1 cellular context compared by ENCODE assay signal in the genomic region with DNA sequence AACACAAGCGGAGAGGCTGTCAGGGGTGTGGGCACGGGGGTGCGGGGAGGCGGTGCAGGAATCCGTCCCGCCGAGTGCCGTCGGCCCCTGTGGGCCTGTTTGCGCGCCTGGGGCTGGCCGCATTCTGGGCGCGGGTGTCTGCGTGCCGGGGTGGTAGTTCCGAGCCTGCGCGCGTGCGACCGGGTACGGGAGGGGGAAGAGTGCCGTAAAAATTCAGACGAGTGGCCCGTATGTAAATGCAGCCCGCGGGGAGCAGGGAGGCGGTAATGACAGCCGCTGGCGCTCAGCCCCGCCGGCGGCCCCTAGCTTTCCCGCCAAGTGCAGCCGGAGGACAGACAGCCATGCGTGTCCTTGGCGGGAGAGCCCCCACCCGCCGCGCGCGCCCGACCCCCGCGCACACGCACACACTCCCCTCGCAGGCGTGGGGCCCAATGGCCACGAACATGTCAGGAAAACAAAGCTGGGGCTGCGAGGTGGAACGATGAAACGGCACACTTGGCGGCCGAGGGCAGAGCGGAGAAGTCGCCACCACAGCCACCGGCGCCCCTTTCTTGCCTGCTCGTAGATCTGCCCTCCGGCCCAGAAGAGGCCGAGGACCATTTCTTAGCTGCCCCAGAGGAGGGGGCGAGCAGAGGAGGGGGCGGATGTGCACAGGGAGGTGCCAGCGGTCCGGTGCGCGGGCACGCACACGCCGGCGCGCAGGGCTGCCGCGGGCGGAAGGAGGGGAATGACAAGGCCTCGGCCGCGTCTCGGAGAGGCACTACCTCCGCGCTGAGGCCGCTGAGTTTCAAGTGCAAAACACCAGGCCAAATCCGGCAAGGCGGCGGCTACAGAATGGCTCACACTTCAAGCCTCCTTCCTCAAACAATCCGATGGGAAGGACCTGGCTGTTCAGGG.
TF ChIP-seq lines count a peak whose summit lies in the region.

No MANE protein-coding gene starts in this region.

TF ChIP-seq in HEK293, 187 proteins besides CTCF, POLR2A, EP300 and RAD21 (continued from another document):
- TF ChIP-seq, protein P1, sequence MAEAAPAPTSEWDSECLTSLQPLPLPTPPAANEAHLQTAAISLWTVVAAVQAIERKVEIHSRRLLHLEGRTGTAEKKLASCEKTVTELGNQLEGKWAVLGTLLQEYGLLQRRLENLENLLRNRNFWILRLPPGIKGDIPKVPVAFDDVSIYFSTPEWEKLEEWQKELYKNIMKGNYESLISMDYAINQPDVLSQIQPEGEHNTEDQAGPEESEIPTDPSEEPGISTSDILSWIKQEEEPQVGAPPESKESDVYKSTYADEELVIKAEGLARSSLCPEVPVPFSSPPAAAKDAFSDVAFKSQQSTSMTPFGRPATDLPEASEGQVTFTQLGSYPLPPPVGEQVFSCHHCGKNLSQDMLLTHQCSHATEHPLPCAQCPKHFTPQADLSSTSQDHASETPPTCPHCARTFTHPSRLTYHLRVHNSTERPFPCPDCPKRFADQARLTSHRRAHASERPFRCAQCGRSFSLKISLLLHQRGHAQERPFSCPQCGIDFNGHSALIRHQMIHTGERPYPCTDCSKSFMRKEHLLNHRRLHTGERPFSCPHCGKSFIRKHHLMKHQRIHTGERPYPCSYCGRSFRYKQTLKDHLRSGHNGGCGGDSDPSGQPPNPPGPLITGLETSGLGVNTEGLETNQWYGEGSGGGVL (tag by site-specific recombination; IDR thresholded peaks at IDR 0.05) = peak; percentile 82
- TF ChIP-seq ZBTB48 (tag by site-specific recombination; IDR thresholded peaks at IDR 0.05) (peak; percentile 49; the same call in 1 of the 2 replicates), SP3 (tag by site-specific recombination; IDR thresholded peaks at IDR 0.05) (peak; percentile 36; the same call in 1 of the 2 replicates), YY1 (tag by site-specific recombination; IDR thresholded peaks at IDR 0.05) (peak; percentile 82), ZNF843 (tag by site-specific recombination; IDR thresholded peaks at IDR 0.05) (peak; percentile 60; the same call in 1 of the 2 replicates), ZFP37 (tag by site-specific recombination; IDR thresholded peaks at IDR 0.05) (peak; percentile 73; the same call in 1 of the 2 replicates), ZBTB20 (tag by site-specific recombination; IDR thresholded peaks at IDR 0.05) (peak; percentile 71), ZNF610 (tag by site-specific recombination; IDR thresholded peaks at IDR 0.05; ENCODE audit: borderline replicate concordance) (peak; percentile 53; the same call in 1 of the 2 replicates), ZNF629 (tag by site-specific recombination; IDR thresholded peaks at IDR 0.05) (peak; percentile 63; the same call in 1 of the 2 replicates), ZNF600 (tag by site-specific recombination; IDR thresholded peaks at IDR 0.05) (peak; percentile 27; the same call in 1 of the 2 replicates), ZNF501 (tag by site-specific recombination; IDR thresholded peaks at IDR 0.05) (peak; percentile 85), KLF8 (tag by site-specific recombination; IDR thresholded peaks at IDR 0.05) (0 out of 2 replicates have a peak, but pooled peaks have one; percentile 31), ZNF777 (tag by site-specific recombination; IDR thresholded peaks at IDR 0.05; ENCODE audit: borderline replicate concordance) (0 out of 2 replicates have a peak, but pooled peaks have one; percentile 1), REPIN1 (tag by site-specific recombination; IDR thresholded peaks at IDR 0.05; ENCODE audit: low read depth) (no peak), ZBTB7A (tag by site-specific recombination; IDR thresholded peaks at IDR 0.05; ENCODE audit: low read depth) (no peak), BCL11B (tag by site-specific recombination; IDR thresholded peaks at IDR 0.05; ENCODE audit: low read depth) (peak; percentile 28; the same call in 1 of the 2 replicates), ZSCAN23 (tag by site-specific recombination; IDR thresholded peaks at IDR 0.05) (peak; percentile 55; the same call in 1 of the 2 replicates), ZBTB8A (tag by site-specific recombination; IDR thresholded peaks at IDR 0.05) (peak; percentile 88), ZNF335 (tag by site-specific recombination; conservative IDR thresholded peaks at IDR 0.05) (peak; percentile 91), MZF1 (tag by site-specific recombination; IDR thresholded peaks at IDR 0.05; ENCODE audit: borderline replicate concordance) (peak; percentile 73), EGR2 (tag by site-specific recombination; IDR thresholded peaks at IDR 0.05; ENCODE audit: low read depth) (peak; percentile 75), KLF10 (tag by site-specific recombination; IDR thresholded peaks at IDR 0.05) (peak; percentile 51; the same call in 1 of the 2 replicates), ZNF202 (tag by site-specific recombination; IDR thresholded peaks at IDR 0.05; ENCODE audit: borderline replicate concordance) (peak; percentile 73; the same call in 1 of the 2 replicates), ZNF16 (tag by site-specific recombination; IDR thresholded peaks at IDR 0.05; ENCODE audit: low read depth) (no peak), ZEB2 (tag by site-specific recombination; IDR thresholded peaks at IDR 0.05) (peak; percentile 83)
- TF ChIP-seq, protein P2, sequence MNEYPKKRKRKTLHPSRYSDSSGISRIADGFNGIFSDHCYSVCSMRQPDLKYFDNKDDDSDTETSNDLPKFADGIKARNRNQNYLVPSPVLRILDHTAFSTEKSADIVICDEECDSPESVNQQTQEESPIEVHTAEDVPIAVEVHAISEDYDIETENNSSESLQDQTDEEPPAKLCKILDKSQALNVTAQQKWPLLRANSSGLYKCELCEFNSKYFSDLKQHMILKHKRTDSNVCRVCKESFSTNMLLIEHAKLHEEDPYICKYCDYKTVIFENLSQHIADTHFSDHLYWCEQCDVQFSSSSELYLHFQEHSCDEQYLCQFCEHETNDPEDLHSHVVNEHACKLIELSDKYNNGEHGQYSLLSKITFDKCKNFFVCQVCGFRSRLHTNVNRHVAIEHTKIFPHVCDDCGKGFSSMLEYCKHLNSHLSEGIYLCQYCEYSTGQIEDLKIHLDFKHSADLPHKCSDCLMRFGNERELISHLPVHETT (tag by site-specific recombination; IDR thresholded peaks at IDR 0.05) = peak; percentile 16; the same call in 1 of the 2 replicates
- TF ChIP-seq, protein P3, sequence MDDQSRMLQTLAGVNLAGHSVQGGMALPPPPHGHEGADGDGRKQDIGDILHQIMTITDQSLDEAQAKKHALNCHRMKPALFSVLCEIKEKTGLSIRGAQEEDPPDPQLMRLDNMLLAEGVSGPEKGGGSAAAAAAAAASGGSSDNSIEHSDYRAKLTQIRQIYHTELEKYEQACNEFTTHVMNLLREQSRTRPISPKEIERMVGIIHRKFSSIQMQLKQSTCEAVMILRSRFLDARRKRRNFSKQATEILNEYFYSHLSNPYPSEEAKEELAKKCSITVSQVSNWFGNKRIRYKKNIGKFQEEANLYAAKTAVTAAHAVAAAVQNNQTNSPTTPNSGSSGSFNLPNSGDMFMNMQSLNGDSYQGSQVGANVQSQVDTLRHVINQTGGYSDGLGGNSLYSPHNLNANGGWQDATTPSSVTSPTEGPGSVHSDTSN (CRISPR knock-in tag; IDR thresholded peaks at IDR 0.05) = 0 out of 2 replicates have a peak, but pooled peaks have one; percentile 48
- TF ChIP-seq, protein P4, sequence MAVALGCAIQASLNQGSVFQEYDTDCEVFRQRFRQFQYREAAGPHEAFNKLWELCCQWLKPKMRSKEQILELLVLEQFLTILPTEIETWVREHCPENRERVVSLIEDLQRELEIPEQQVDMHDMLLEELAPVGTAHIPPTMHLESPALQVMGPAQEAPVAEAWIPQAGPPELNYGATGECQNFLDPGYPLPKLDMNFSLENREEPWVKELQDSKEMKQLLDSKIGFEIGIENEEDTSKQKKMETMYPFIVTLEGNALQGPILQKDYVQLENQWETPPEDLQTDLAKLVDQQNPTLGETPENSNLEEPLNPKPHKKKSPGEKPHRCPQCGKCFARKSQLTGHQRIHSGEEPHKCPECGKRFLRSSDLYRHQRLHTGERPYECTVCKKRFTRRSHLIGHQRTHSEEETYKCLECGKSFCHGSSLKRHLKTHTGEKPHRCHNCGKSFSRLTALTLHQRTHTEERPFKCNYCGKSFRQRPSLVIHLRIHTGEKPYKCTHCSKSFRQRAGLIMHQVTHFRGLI (tag by site-specific recombination; IDR thresholded peaks at IDR 0.05) = peak; percentile 49; the same call in 1 of the 2 replicates
- TF ChIP-seq, protein P5, sequence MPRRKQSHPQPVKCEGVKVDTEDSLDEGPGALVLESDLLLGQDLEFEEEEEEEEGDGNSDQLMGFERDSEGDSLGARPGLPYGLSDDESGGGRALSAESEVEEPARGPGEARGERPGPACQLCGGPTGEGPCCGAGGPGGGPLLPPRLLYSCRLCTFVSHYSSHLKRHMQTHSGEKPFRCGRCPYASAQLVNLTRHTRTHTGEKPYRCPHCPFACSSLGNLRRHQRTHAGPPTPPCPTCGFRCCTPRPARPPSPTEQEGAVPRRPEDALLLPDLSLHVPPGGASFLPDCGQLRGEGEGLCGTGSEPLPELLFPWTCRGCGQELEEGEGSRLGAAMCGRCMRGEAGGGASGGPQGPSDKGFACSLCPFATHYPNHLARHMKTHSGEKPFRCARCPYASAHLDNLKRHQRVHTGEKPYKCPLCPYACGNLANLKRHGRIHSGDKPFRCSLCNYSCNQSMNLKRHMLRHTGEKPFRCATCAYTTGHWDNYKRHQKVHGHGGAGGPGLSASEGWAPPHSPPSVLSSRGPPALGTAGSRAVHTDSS (tag by site-specific recombination; IDR thresholded peaks at IDR 0.05) = 0 out of 2 replicates have a peak, but pooled peaks have one; percentile 22
- TF ChIP-seq, protein P6, sequence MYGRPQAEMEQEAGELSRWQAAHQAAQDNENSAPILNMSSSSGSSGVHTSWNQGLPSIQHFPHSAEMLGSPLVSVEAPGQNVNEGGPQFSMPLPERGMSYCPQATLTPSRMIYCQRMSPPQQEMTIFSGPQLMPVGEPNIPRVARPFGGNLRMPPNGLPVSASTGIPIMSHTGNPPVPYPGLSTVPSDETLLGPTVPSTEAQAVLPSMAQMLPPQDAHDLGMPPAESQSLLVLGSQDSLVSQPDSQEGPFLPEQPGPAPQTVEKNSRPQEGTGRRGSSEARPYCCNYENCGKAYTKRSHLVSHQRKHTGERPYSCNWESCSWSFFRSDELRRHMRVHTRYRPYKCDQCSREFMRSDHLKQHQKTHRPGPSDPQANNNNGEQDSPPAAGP (tag by site-specific recombination; IDR thresholded peaks at IDR 0.05) = peak; percentile 49; the same call in 1 of the 2 replicates
- TF ChIP-seq, protein P7, sequence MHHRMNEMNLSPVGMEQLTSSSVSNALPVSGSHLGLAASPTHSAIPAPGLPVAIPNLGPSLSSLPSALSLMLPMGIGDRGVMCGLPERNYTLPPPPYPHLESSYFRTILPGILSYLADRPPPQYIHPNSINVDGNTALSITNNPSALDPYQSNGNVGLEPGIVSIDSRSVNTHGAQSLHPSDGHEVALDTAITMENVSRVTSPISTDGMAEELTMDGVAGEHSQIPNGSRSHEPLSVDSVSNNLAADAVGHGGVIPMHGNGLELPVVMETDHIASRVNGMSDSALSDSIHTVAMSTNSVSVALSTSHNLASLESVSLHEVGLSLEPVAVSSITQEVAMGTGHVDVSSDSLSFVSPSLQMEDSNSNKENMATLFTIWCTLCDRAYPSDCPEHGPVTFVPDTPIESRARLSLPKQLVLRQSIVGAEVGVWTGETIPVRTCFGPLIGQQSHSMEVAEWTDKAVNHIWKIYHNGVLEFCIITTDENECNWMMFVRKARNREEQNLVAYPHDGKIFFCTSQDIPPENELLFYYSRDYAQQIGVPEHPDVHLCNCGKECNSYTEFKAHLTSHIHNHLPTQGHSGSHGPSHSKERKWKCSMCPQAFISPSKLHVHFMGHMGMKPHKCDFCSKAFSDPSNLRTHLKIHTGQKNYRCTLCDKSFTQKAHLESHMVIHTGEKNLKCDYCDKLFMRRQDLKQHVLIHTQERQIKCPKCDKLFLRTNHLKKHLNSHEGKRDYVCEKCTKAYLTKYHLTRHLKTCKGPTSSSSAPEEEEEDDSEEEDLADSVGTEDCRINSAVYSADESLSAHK (tag by site-specific recombination; IDR thresholded peaks at IDR 0.05) = peak; percentile 10; the same call in 1 of the 2 replicates
